8 cellular contexts compared by ENCODE assay signal in genomic region chr7:112939589-112940313, GRCh38.
DNase-seq lines count a peak whose midpoint lies in the region; ATAC-seq and TF ChIP-seq lines count a peak whose summit lies in the region.

No MANE protein-coding gene starts in this region.

- H3K27me3 Mint-ChIP-seq in central memory CD8-positive, alpha-beta T cell, result no peaks in the 10 kb centered on the region

- TF ChIP-seq CTCF in AG09319 (IDR thresholded peaks at IDR 0.05; ENCODE audit: low read depth, low read length), result no peak

- H3K9me3 Mint-ChIP-seq in central memory CD8-positive, alpha-beta T cell, result no peaks in the 10 kb centered on the region

- DNase-seq in AG09319 (ENCODE audit: extremely low read depth, low read depth) (peak; percentile 97), NCI-H345 (lab: John Stamatoyannopoulos, UW) (peak; percentile 100), inferior parietal cortex (ENCODE audit: extremely low spot score) (peak; percentile 99), smooth muscle cell of the brain vasculature (ENCODE audit: low read depth, low spot score) (peak; percentile 98)
- DNase-seq in activated CD4-positive, CD25-positive, alpha-beta regulatory T cell (lab: John Stamatoyannopoulos, UW), result peak; percentile 96 to 98 (median 97)
- peak; percentile 97 to 98 for DNase-seq in central memory CD8-positive, alpha-beta T cell (ENCODE audit: low spot score in 2 of 2)

- H3K4me1 Mint-ChIP-seq in central memory CD8-positive, alpha-beta T cell, result peaks cover 37% of the 10 kb centered on the region

- peak overlapping the region; percentile 85 for H3K27ac Mint-ChIP-seq in central memory CD8-positive, alpha-beta T cell (ENCODE audit: low read depth)

- H3K36me3 Mint-ChIP-seq in central memory CD8-positive, alpha-beta T cell (ENCODE audit: insufficient read depth), result peaks cover 10% of the 10 kb centered on the region

- ATAC-seq in GM19025 (IDR thresholded peaks at IDR 0.05; ENCODE audit: low read depth, unreplicated experiment) (peak; percentile 98), HG03280 (IDR thresholded peaks at IDR 0.05; ENCODE audit: unreplicated experiment) (peak; percentile 99)
- peak; percentile 97 for ATAC-seq in central memory CD8-positive, alpha-beta T cell (replicated peaks; ENCODE audit: extremely low read depth, poor library complexity, severe bottlenecking)

- peak overlapping the region; percentile 85 for H3K4me3 Mint-ChIP-seq in central memory CD8-positive, alpha-beta T cell

Comparison
In these comparisons a context has a peak if more than half of its experiments do, and no peak if none do; other contexts are left out.
1. Peak in every context shown above with its lines: DNase-seq and ATAC-seq.